ENCODE assay signal across 8 cellular contexts in genomic region chr3:112676659-112677234, GRCh38. TPM values are rescaled to one million over a fixed set of nuclear protein-coding genes. Genes with fewer than 3 reads are reported as not detected.
DNase-seq lines count a peak whose midpoint lies in the region; ATAC-seq and TF ChIP-seq lines count a peak whose summit lies in the region.

No MANE protein-coding gene starts in this region.

- H3K27ac ChIP-seq in CD4-positive, alpha-beta T cell (ENCODE audit: low read depth, low read length), result no peak overlapping the region
- H3K27ac ChIP-seq in vagina, result peak overlapping the region; percentile 22

- peak overlapping the region; percentile 25 for H3K27ac Mint-ChIP-seq in CD4-positive, alpha-beta T cell

- intact Hi-C loops in CD4-positive, alpha-beta T cell (cut with DNase I, micrococcal nuclease), result no loop called here
- intact Hi-C loops in vagina (cut with DNase I), result no loop called here

- H3K4me3 Mint-ChIP-seq in CD4-positive, alpha-beta T cell, result peak overlapping the region; percentile 1

- H3K9me3 Mint-ChIP-seq in CD4-positive, alpha-beta T cell, result no peaks in the 10 kb centered on the region

- TF ChIP-seq POLR2A in vagina (IDR thresholded peaks at IDR 0.05), result no peak

- ATAC-seq in CD4-positive, alpha-beta T cell (ENCODE audit: poor library complexity), result peak; percentile 92
- ATAC-seq in GM19467 (IDR thresholded peaks at IDR 0.05; ENCODE audit: unreplicated experiment) (peak; percentile 99), HG03558 (IDR thresholded peaks at IDR 0.05; ENCODE audit: extremely low read depth, unreplicated experiment) (peak; percentile 100)

- no peaks in the 10 kb centered on the region for H3K36me3 Mint-ChIP-seq in CD4-positive, alpha-beta T cell (ENCODE audit: low read depth)

- no peaks in the 10 kb centered on the region for H3K9me3 ChIP-seq in CD4-positive, alpha-beta T cell (ENCODE audit: control insufficient read depth, low read length)
- H3K9me3 ChIP-seq in vagina, result no peaks in the 10 kb centered on the region

- peaks cover 31% of the 10 kb centered on the region for H3K4me1 Mint-ChIP-seq in CD4-positive, alpha-beta T cell (ENCODE audit: low read depth)

- peaks cover 11% of the 10 kb centered on the region for H3K4me1 ChIP-seq in vagina

- H3K36me3 ChIP-seq in vagina, result no peaks in the 10 kb centered on the region

- peak; percentile 33 to 74 (median 67) for DNase-seq in CD4-positive, alpha-beta T cell
- DNase-seq in RKO (ENCODE audit: low spot score) (peak; percentile 95), activated T-helper 1 cell treated with Interleukin-2 at 50 U/mL for 16 hours (ENCODE audit: low read depth) (peak; percentile 61), foreskin melanocyte (peak; percentile 84), putamen (ENCODE audit: low spot score) (peak; percentile 66), vagina (ENCODE audit: extremely low spot score in 2 of 2) (no peak)

- no peaks in the 10 kb centered on the region for H3K27me3 ChIP-seq in CD4-positive, alpha-beta T cell (ENCODE audit: control insufficient read depth, insufficient read depth, low read length)
- H3K27me3 ChIP-seq in vagina, result no peaks in the 10 kb centered on the region

- no peaks in the 10 kb centered on the region for H3K27me3 Mint-ChIP-seq in CD4-positive, alpha-beta T cell

- POLR2A ChIA-PET in CD4-positive, alpha-beta T cell (lab: Charles Lee), result interaction anchor here (1.1 kb wide), 1 partner anchor 34 kb away, joined by 4 read pairs; no protein-coding TSS in a partner anchor

- CTCF ChIA-PET in CD4-positive, alpha-beta T cell (lab: Charles Lee), result interaction anchor here (1.3 kb wide), 1 partner anchor 34 kb away, joined by 3 read pairs; no protein-coding TSS in a partner anchor

- no peak overlapping the region for H3K4me3 ChIP-seq in vagina

- TF ChIP-seq CTCF in CD4-positive, alpha-beta T cell (IDR thresholded peaks at IDR 0.05), result no peak
- TF ChIP-seq CTCF in vagina (IDR thresholded peaks at IDR 0.05), result no peak

RNA-seq across cellular contexts. Expression of gene CCDC80, which starts 35.8 kb away (rescaled TPM):
- total RNA-seq in CD4-positive, alpha-beta T cell, result not detected
- total RNA-seq in vagina, result 51.6 TPM

Comparison
In these comparisons a context has a peak if more than half of its experiments do, and no peak if none do; other contexts are left out.
1. DNase-seq: peak in CD4-positive, alpha-beta T cell (10 of 10), RKO (single experiment), activated T-helper 1 cell treated with Interleukin-2 at 50 U/mL for 16 hours (single experiment), foreskin melanocyte (single experiment) and putamen (single experiment); none in vagina (0 of 2).
2. RNA of gene CCDC80, which starts 35.8 kb away (total RNA-seq): 51.6 TPM in vagina (single experiment); not detected in CD4-positive, alpha-beta T cell; every median in the first group is over 10 times any median in the second.
3. Peak in every context shown above with its lines, with median percentiles within 50 percentile points of each other: ATAC-seq.